In the genomic region with DNA sequence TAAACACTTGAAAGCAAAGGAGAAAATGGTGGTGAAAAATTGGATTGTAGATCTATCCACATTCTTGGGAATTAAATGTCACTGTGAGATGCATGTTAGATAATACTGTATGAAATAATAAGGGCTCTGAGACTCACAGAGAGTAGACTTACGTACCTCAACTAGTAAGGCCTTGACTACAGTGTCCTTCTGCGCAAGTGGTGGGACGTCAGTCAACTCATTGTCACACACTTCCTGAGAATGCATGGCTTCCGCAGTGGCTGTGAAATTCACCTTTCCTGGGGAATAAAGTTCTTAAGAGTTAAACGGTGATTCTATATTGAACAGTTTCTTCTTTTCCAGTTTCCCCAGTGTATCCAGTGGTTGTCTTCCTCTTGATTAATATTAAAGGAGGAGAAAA, we compare ENCODE assay signal across 11 cellular contexts. TPM values are rescaled to one million over a fixed set of nuclear protein-coding genes. Genes with fewer than 3 reads are reported as not detected.
A peak's percentile ranks its signal among the peaks of the same experiment; 100 is the strongest.
DNase-seq lines count a peak whose midpoint lies in the region; ATAC-seq and TF ChIP-seq lines count a peak whose summit lies in the region.
"Had no signal": no experiment of that assay in that cellular context is flagged by ENCODE, and none has a peak within 500 bp of the region (broad histone marks: within the 10 kb centered on the region; RNA-seq: fewer than 3 reads in every experiment).

No MANE protein-coding gene starts in this region.

- ATAC-seq in activated naive CD8-positive, alpha-beta T cell treated with anti-CD3 and anti-CD28 coated beads, Interleukin-2, amount 50 U/mL, for 24 hours, result no peak

- H3K27ac Mint-ChIP-seq in MCF 10A (ENCODE audit: low read depth, unreplicated experiment), result no peak overlapping the region
- H3K27ac Mint-ChIP-seq in activated naive CD8-positive, alpha-beta T cell treated with anti-CD3 and anti-CD28 coated beads, Interleukin-2, amount 50 U/mL, for 24 hours, result no peak overlapping the region

- POLR2A ChIA-PET in MCF 10A (lab: Yijun Ruan, JAX), result no interaction called here

- CTCF ChIA-PET in MCF 10A (lab: Yijun Ruan, JAX), result no interaction called here

- no peak overlapping the region for H3K4me3 Mint-ChIP-seq in MCF 10A (ENCODE audit: unreplicated experiment)
- peak overlapping the region; percentile 89 for H3K4me3 Mint-ChIP-seq in activated naive CD8-positive, alpha-beta T cell treated with anti-CD3 and anti-CD28 coated beads, Interleukin-2, amount 50 U/mL, for 24 hours

- H3K36me3 ChIP-seq in breast epithelium (no peaks in the 10 kb centered on the region), muscle layer of duodenum (ENCODE audit: control insufficient read depth in 1 of 2, insufficient read depth in 2 of 2, low read length in 2 of 2) (no peaks in the 10 kb centered on the region), tibial artery (no peaks in the 10 kb centered on the region)

- H3K27ac ChIP-seq in breast epithelium (peak overlapping the region in 1 of 2 donors; percentile 2), muscle layer of duodenum (ENCODE audit: low read length) (peak overlapping the region; percentile 7), tibial artery (peak overlapping the region in 1 of 2 donors; percentile 4)

- H3K27me3 ChIP-seq in breast epithelium (no peaks in the 10 kb centered on the region), muscle layer of duodenum (ENCODE audit: low read depth, low read length) (no peaks in the 10 kb centered on the region), tibial artery (no peaks in the 10 kb centered on the region)

- no peak for TF ChIP-seq POLR2A in breast epithelium (IDR thresholded peaks at IDR 0.05)

- peaks cover 7% of the 10 kb centered on the region for H3K9me3 Mint-ChIP-seq in MCF 10A (ENCODE audit: unreplicated experiment)
- H3K9me3 Mint-ChIP-seq in activated naive CD8-positive, alpha-beta T cell treated with anti-CD3 and anti-CD28 coated beads, Interleukin-2, amount 50 U/mL, for 24 hours, result peaks cover 5% of the 10 kb centered on the region

- DNase-seq in breast epithelium (ENCODE audit: low spot score in 2 of 2) (no peak), MCF 10A (ENCODE audit: unreplicated experiment) (no peak), tibial artery (no peak), 8988T (no peak), AG08395 (ENCODE audit: low spot score) (no peak)
- no peak for DNase-seq in activated naive CD8-positive, alpha-beta T cell treated with anti-CD3 and anti-CD28 coated beads, Interleukin-2, amount 50 U/mL, for 24 hours
- no peak for DNase-seq in NK-92 treated with Interleukin-12 subunit alpha and Interleukin-12 subunit beta, amount 100 ng/mL, for 24 hours (lab: John Stamatoyannopoulos, UW)
- DNase-seq: cortex of kidney had no signal

- H3K27me3 Mint-ChIP-seq in MCF 10A (ENCODE audit: insufficient read depth, unreplicated experiment), result peaks cover 15% of the 10 kb centered on the region
- H3K27me3 Mint-ChIP-seq in activated naive CD8-positive, alpha-beta T cell treated with anti-CD3 and anti-CD28 coated beads, Interleukin-2, amount 50 U/mL, for 24 hours, result peaks cover 8% of the 10 kb centered on the region

- H3K9me3 ChIP-seq in breast epithelium (no peaks in the 10 kb centered on the region), muscle layer of duodenum (ENCODE audit: control insufficient read depth in 1 of 2, low read length in 2 of 2) (no peaks in the 10 kb centered on the region), tibial artery (no peaks in the 10 kb centered on the region)

- BruUV-seq in MCF 10A (replicated peaks; lab: Mats Ljungman, UMichigan), result no TSS peak

- H3K4me3 ChIP-seq in breast epithelium, result peak overlapping the region; percentile 38 to 66 (median 47)
- H3K4me3 ChIP-seq in muscle layer of duodenum (ENCODE audit: low read depth in 1 of 2, low read length in 2 of 2), result peak overlapping the region; percentile 54 to 59
- peak overlapping the region; percentile 47 to 54 for H3K4me3 ChIP-seq in tibial artery

- H3K4me1 ChIP-seq in breast epithelium, result no peaks in the 10 kb centered on the region
- no peaks in the 10 kb centered on the region for H3K4me1 ChIP-seq in muscle layer of duodenum (ENCODE audit: control insufficient read depth in 1 of 2, insufficient read depth in 2 of 2, low read length in 2 of 2)
- no peaks in the 10 kb centered on the region for H3K4me1 ChIP-seq in tibial artery

- no peaks in the 10 kb centered on the region for H3K36me3 Mint-ChIP-seq in MCF 10A (ENCODE audit: insufficient read depth, unreplicated experiment)
- H3K36me3 Mint-ChIP-seq in activated naive CD8-positive, alpha-beta T cell treated with anti-CD3 and anti-CD28 coated beads, Interleukin-2, amount 50 U/mL, for 24 hours (ENCODE audit: low read depth), result peaks cover 2% of the 10 kb centered on the region

- TF ChIP-seq CTCF in breast epithelium (IDR thresholded peaks at IDR 0.05), result no peak
- TF ChIP-seq CTCF in MCF 10A (IDR thresholded peaks at IDR 0.05; ENCODE audit: unreplicated experiment), result no peak
- no peak for TF ChIP-seq CTCF in tibial artery (IDR thresholded peaks at IDR 0.05)

- intact Hi-C loops in breast epithelium (cut with DNase I; ENCODE audit: low total_unique reads), result no loop called here
- intact Hi-C loops in MCF 10A (cut with micrococcal nuclease), result no loop called here
- intact Hi-C loops in tibial artery (cut with DNase I; ENCODE audit: low total_unique reads), result no loop called here

- peaks cover 11% of the 10 kb centered on the region for H3K4me1 Mint-ChIP-seq in MCF 10A (ENCODE audit: insufficient read depth, unreplicated experiment)
- H3K4me1 Mint-ChIP-seq in activated naive CD8-positive, alpha-beta T cell treated with anti-CD3 and anti-CD28 coated beads, Interleukin-2, amount 50 U/mL, for 24 hours, result peaks cover 36% of the 10 kb centered on the region

RNA-seq across cellular contexts. Expression of gene PZP, which starts 32.6 kb away (rescaled TPM):
- under 1 TPM in 2 of 3 donors, not detected in 1; under 0.01 to 0.80 TPM for total RNA-seq in breast epithelium
- total RNA-seq in MCF 10A (2022), result not detected in 2 replicates
- total RNA-seq: Daoy, M059J had no signal
